Comparison of ENCODE assay signal across 28 cellular contexts in the genomic region with DNA sequence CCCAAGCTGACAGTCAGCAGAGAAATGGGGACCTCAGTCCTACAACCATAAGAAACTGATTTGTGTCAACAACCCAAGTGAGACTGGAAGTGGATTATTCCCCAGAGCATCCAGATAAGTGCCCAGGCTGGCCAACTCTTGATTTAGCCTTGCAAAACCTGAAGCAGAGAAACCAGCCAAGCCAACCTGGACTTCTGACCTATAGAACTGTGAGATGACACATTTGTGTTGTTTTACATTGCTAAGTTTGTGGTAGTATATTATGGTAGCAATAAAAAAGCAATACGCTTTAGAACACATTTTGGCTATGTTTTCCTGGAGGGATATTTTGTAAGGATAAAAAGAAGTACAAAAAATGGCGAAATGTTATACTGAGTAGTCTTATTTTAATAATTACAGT.
"Had no signal": no experiment of that assay in that cellular context is flagged by ENCODE, and none has a peak within 500 bp of the region (broad histone marks: within the 10 kb centered on the region; RNA-seq: fewer than 3 reads in every experiment).

No MANE protein-coding gene starts in this region.

- ATAC-seq: heart right ventricle; left cardiac atrium; left lung; lower lobe of right lung; natural killer cell treated with Interleukin-12 subunit alpha and Interleukin-12 subunit beta and Interleukin-15 and Interleukin-18, amount 100 ng/mL, for 72 hours; pancreas; right cardiac atrium; sciatic nerve; stimulated activated effector memory CD8-positive, alpha-beta T cell treated with anti-CD3 and anti-CD28 coated beads, Interleukin-12 subunit alpha, Interleukin-12 subunit beta, amount 100 ng/mL, for 72 hours had no signal

- H3K4me3 ChIP-seq: heart right ventricle, hepatocyte, left lung, lower lobe of right lung, pancreas, prostate gland, skin epidermis, spleen, suprapubic skin, thoracic aorta, tibial artery, uterus had no signal

- H3K27ac ChIP-seq: heart right ventricle, hepatocyte, left lung, lower lobe of right lung, pancreas, prostate gland, skin epidermis, spleen, suprapubic skin, thoracic aorta, tibial artery, uterus had no signal

- DNase-seq: heart right ventricle; islet precursor cell; left cardiac atrium; left lung; lower lobe of right lung; mammary epithelial cell; mesenchymal stem cell; naive B cell; nucleus accumbens; pancreas; posterior cingulate gyrus; retina; right cardiac atrium; spleen; stimulated activated CD4-positive, alpha-beta T cell treated with anti-CD3 and anti-CD28 coated beads, Interleukin-4, amount 100 ng/mL, for 24 hours; stimulated activated naive CD4-positive, alpha-beta T cell; tibial artery; uterus had no signal

- H3K4me3 Mint-ChIP-seq: naive B cell; natural killer cell treated with Interleukin-12 subunit alpha and Interleukin-12 subunit beta and Interleukin-15 and Interleukin-18, amount 100 ng/mL, for 72 hours; stimulated activated effector memory CD8-positive, alpha-beta T cell treated with anti-CD3 and anti-CD28 coated beads, Interleukin-12 subunit alpha, Interleukin-12 subunit beta, amount 100 ng/mL, for 72 hours; stimulated activated naive CD8-positive, alpha-beta T cell treated with anti-CD3 and anti-CD28 coated beads, Interleukin-15, Interleukin-2, amounts not matched to agents 100 ng/mL and 50 ng/mL, for 24 hours; type B pancreatic cell had no signal

- H3K36me3 ChIP-seq: heart right ventricle, left lung, lower lobe of right lung, pancreas, prostate gland, spleen, suprapubic skin, thoracic aorta, tibial artery, uterus had no signal

- H3K4me1 ChIP-seq: heart right ventricle, left lung, lower lobe of right lung, pancreas, prostate gland, spleen, suprapubic skin, tibial artery, uterus had no signal

- H3K36me3 Mint-ChIP-seq: stimulated activated effector memory CD8-positive, alpha-beta T cell treated with anti-CD3 and anti-CD28 coated beads, Interleukin-12 subunit alpha, Interleukin-12 subunit beta, amount 100 ng/mL, for 72 hours had no signal

- FAIRE-seq: pancreas had no signal

- H3K27me3 Mint-ChIP-seq: type B pancreatic cell had no signal

- H3K79me2 ChIP-seq: hepatocyte had no signal

- H2AFZ ChIP-seq: hepatocyte had no signal

- H3K9me3 ChIP-seq: pancreas, prostate gland had no signal

- H3K4me2 ChIP-seq: hepatocyte had no signal

- H3K27ac Mint-ChIP-seq: naive B cell; natural killer cell treated with Interleukin-12 subunit alpha and Interleukin-12 subunit beta and Interleukin-15 and Interleukin-18, amount 100 ng/mL, for 72 hours; stimulated activated effector memory CD8-positive, alpha-beta T cell treated with anti-CD3 and anti-CD28 coated beads, Interleukin-12 subunit alpha, Interleukin-12 subunit beta, amount 100 ng/mL, for 72 hours; stimulated activated naive CD8-positive, alpha-beta T cell treated with anti-CD3 and anti-CD28 coated beads, Interleukin-15, Interleukin-2, amounts not matched to agents 100 ng/mL and 50 ng/mL, for 24 hours; type B pancreatic cell had no signal

- H3K4me1 Mint-ChIP-seq: naive B cell; stimulated activated effector memory CD8-positive, alpha-beta T cell treated with anti-CD3 and anti-CD28 coated beads, Interleukin-12 subunit alpha, Interleukin-12 subunit beta, amount 100 ng/mL, for 72 hours had no signal

- H3K27me3 ChIP-seq: heart right ventricle, hepatocyte, left lung, pancreas, spleen, suprapubic skin, tibial artery, uterus had no signal
